In genomic region chr19:40689339-40690049, GRCh38 we compare ENCODE assay signal across 8 cellular contexts. TPM values are rescaled to one million over a fixed set of nuclear protein-coding genes. Genes with fewer than 3 reads are reported as not detected.
DNase-seq lines count a peak whose midpoint lies in the region; ATAC-seq and TF ChIP-seq lines count a peak whose summit lies in the region.

No MANE protein-coding gene starts in this region.

- no peaks in the 10 kb centered on the region for H3K27me3 Mint-ChIP-seq in memory B cell

- CTCF ChIA-PET in BJ (lab: Yijun Ruan, JAX) = no interaction called here

- peaks cover 14% of the 10 kb centered on the region for H3K4me1 Mint-ChIP-seq in memory B cell

- no peak for DNase-seq in BJ (ENCODE audit: low read depth)
- peak; percentile 41 for DNase-seq in KBM-7
- DNase-seq in caudate nucleus (lab: John Stamatoyannopoulos, UW) = peak in 7 of 61 donors; percentile 15 to 30 (median 18)
- DNase-seq in memory B cell (ENCODE audit: low spot score in 2 of 2) = peak; percentile 59
- DNase-seq in GM19240 (ENCODE audit: insufficient read length, low spot score) = no peak
- no peak for DNase-seq in GM20000 (ENCODE audit: low spot score)
- DNase-seq in SW480 (ENCODE audit: low spot score) = no peak

- no peaks in the 10 kb centered on the region for H3K9me3 Mint-ChIP-seq in memory B cell

- H3K36me3 Mint-ChIP-seq in memory B cell = peaks cover 12% of the 10 kb centered on the region

- peak; percentile 34 for ATAC-seq in memory B cell (ENCODE audit: low read depth)
- ATAC-seq in GM19452 (IDR thresholded peaks at IDR 0.05; ENCODE audit: unreplicated experiment) = no peak

- H3K36me3 ChIP-seq in BJ (ENCODE audit: control insufficient read depth, insufficient read depth, low read length) = peaks cover 25% of the 10 kb centered on the region

- H3K27ac Mint-ChIP-seq in memory B cell = no peak overlapping the region

- TF ChIP-seq CTCF in BJ (IDR thresholded peaks at IDR 0.05; ENCODE audit: insufficient read depth, low read depth, low read length) (no peak), GM20000 (IDR thresholded peaks at IDR 0.05; ENCODE audit: extremely low read depth, missing control alignments) (no peak)

- H3K4me3 Mint-ChIP-seq in memory B cell = peak overlapping the region; percentile 47

- in situ Hi-C loops in KBM-7 (cut with MboI; ENCODE audit: low pct_unique_long_range_greater_than_20kb, low sequenced_read_pairs) = loop anchor here (25.0 kb wide), 1 partner anchor 448 kb away; no protein-coding TSS in a partner anchor

- peak overlapping the region; percentile 42 for H3K27ac ChIP-seq in caudate nucleus (ENCODE audit: low read depth, low read length)

- H3K27me3 ChIP-seq in BJ (ENCODE audit: control insufficient read depth, insufficient read depth, low read length) = no peaks in the 10 kb centered on the region

- peak overlapping the region; percentile 61 for H3K4me3 ChIP-seq in BJ (ENCODE audit: low read depth, low read length)

- POLR2A ChIA-PET in BJ (lab: Charles Lee) = interaction anchor here (0.6 kb wide), 2 partner anchors 27 to 43 kb away, joined by 4 read pairs; partner anchors contain the start of gene COQ8B

RNA-seq across cellular contexts. Expression of gene NUMBL, which starts 1.0 kb away (rescaled TPM):
- 15.9 and 28.6 TPM in 2 replicates for polyA plus RNA-seq in BJ (2011; rRNA removed)
- polyA minus RNA-seq in BJ (2011; rRNA and poly(A)+ RNA removed) = 10.2 and 13.9 TPM in 2 replicates

RNA-seq across cellular contexts. Expression of gene COQ8B, which starts 27.2 kb away (rescaled TPM):
- 22.7 and 35.3 TPM in 2 replicates for polyA plus RNA-seq in BJ (2011; rRNA removed)
- 15.0 and 20.8 TPM in 2 replicates for polyA minus RNA-seq in BJ (2011; rRNA and poly(A)+ RNA removed)

RNA-seq across cellular contexts. Expression of gene ITPKC, which starts 27.4 kb away (rescaled TPM):
- polyA plus RNA-seq in BJ (2011; rRNA removed) = 8.9 and 11.9 TPM in 2 replicates
- 10.0 and 16.4 TPM in 2 replicates for polyA minus RNA-seq in BJ (2011; rRNA and poly(A)+ RNA removed)

Comparison
In these comparisons a context has a peak if more than half of its experiments do, and no peak if none do; other contexts are left out.
1. DNase-seq: peak in KBM-7 (single experiment) and memory B cell (2 of 2); none in BJ (single experiment), GM19240 (single experiment), GM20000 (single experiment) and SW480 (single experiment).